13 cellular contexts compared by ENCODE assay signal in genomic region chr4:6938758-6939201, GRCh38. TPM values are rescaled to one million over a fixed set of nuclear protein-coding genes. Genes with fewer than 3 reads are reported as not detected.
DNase-seq lines count a peak whose midpoint lies in the region; ATAC-seq and TF ChIP-seq lines count a peak whose summit lies in the region.
"Had no signal": no experiment of that assay in that cellular context is flagged by ENCODE, and none has a peak within 500 bp of the region (broad histone marks: within the 10 kb centered on the region; RNA-seq: fewer than 3 reads in every experiment).

No MANE protein-coding gene starts in this region.

- H3K4me3 ChIP-seq in CD4-positive, CD25-positive, alpha-beta regulatory T cell (ENCODE audit: low read depth, low read length), result no peak overlapping the region
- no peak overlapping the region for H3K4me3 ChIP-seq in skeletal muscle tissue (ENCODE audit: low read length in 3 of 3)

- peaks cover 12% of the 10 kb centered on the region for H3K36me3 ChIP-seq in CD4-positive, CD25-positive, alpha-beta regulatory T cell (ENCODE audit: control insufficient read depth, insufficient read depth, low read length)
- no peaks in the 10 kb centered on the region for H3K36me3 ChIP-seq in skeletal muscle tissue (ENCODE audit: control insufficient read depth in 3 of 3, insufficient read depth in 3 of 3, low read length in 3 of 3)

- peaks cover 28 to 84% (median 61%) of the 10 kb centered on the region in 4 donors for H3K4me1 Mint-ChIP-seq in CD4-positive, CD25-positive, alpha-beta regulatory T cell
- peaks cover 66% of the 10 kb centered on the region for H3K4me1 Mint-ChIP-seq in activated B cell treated with CpG ODN at 0.5 μM for 24 hours

- POLR2A ChIA-PET in activated B cell treated with CpG ODN at 0.5 μM for 24 hours (lab: Charles Lee), result no interaction called here

- no peaks in the 10 kb centered on the region for H3K27me3 Mint-ChIP-seq in CD4-positive, CD25-positive, alpha-beta regulatory T cell
- H3K27me3 Mint-ChIP-seq in activated B cell treated with CpG ODN at 0.5 μM for 24 hours, result no peaks in the 10 kb centered on the region
- H3K27me3 Mint-ChIP-seq: activated naive CD8-positive, alpha-beta T cell treated with anti-CD3 and anti-CD28 coated beads, Interleukin-2, amount 10 ng/mL, durations not matched to agents 7 days and 5 days had no signal

- no peak for TF ChIP-seq CTCF in activated B cell treated with CpG ODN at 0.5 μM for 24 hours (IDR thresholded peaks at IDR 0.05)
- no peak for TF ChIP-seq CTCF in omental fat pad (IDR thresholded peaks at IDR 0.05)

- no peak for ATAC-seq in CD4-positive, CD25-positive, alpha-beta regulatory T cell (ENCODE audit: low read depth in 2 of 2)
- peak; percentile 22 for ATAC-seq in activated B cell treated with CpG ODN at 0.5 μM for 24 hours (ENCODE audit: low read depth)
- ATAC-seq in omental fat pad (ENCODE audit: low FRiP score), result no peak
- ATAC-seq: activated CD4-positive, CD25-positive, alpha-beta regulatory T cell treated with anti-CD3 and anti-CD28 coated beads, Interleukin-2, amount 50 U/mL, for 24 hours; Panc1 had no signal

- peaks cover 18% of the 10 kb centered on the region for H3K36me3 Mint-ChIP-seq in CD4-positive, CD25-positive, alpha-beta regulatory T cell
- peaks cover 8% of the 10 kb centered on the region for H3K36me3 Mint-ChIP-seq in activated B cell treated with CpG ODN at 0.5 μM for 24 hours (ENCODE audit: low read depth)

- intact Hi-C loops in activated B cell treated with CpG ODN at 0.5 μM for 24 hours (cut with micrococcal nuclease), result no loop called here

- peaks cover 56% of the 10 kb centered on the region for H3K4me1 ChIP-seq in CD4-positive, CD25-positive, alpha-beta regulatory T cell (ENCODE audit: control insufficient read depth, insufficient read depth, low read length, poor library complexity, severe bottlenecking)
- H3K4me1 ChIP-seq in skeletal muscle tissue (ENCODE audit: control insufficient read depth in 3 of 3, insufficient read depth in 3 of 3, low read length in 3 of 3), result peaks cover 13 to 48% (median 13%) of the 10 kb centered on the region in 3 donors

- CTCF ChIA-PET in activated B cell treated with CpG ODN at 0.5 μM for 24 hours (lab: Charles Lee), result no interaction called here

- no peaks in the 10 kb centered on the region for H3K9me3 ChIP-seq in CD4-positive, CD25-positive, alpha-beta regulatory T cell (ENCODE audit: control insufficient read depth in 2 of 2, low read length in 2 of 2)
- no peaks in the 10 kb centered on the region for H3K9me3 ChIP-seq in skeletal muscle tissue (ENCODE audit: control insufficient read depth in 3 of 3, low read length in 3 of 3)

- H3K9ac ChIP-seq in skeletal muscle tissue (ENCODE audit: low read depth in 1 of 3, low read length in 3 of 3), result no peak overlapping the region

- H3K9me3 Mint-ChIP-seq in CD4-positive, CD25-positive, alpha-beta regulatory T cell, result no peaks in the 10 kb centered on the region
- peaks cover 1% of the 10 kb centered on the region for H3K9me3 Mint-ChIP-seq in activated B cell treated with CpG ODN at 0.5 μM for 24 hours

- peak overlapping the region in 2 of 3 donors; percentile 29 to 89 for H3K27ac Mint-ChIP-seq in CD4-positive, CD25-positive, alpha-beta regulatory T cell
- no peak overlapping the region for H3K27ac Mint-ChIP-seq in activated B cell treated with CpG ODN at 0.5 μM for 24 hours

- H3K4me3 Mint-ChIP-seq in CD4-positive, CD25-positive, alpha-beta regulatory T cell, result peak overlapping the region in 1 of 4 donors; percentile 16
- no peak overlapping the region for H3K4me3 Mint-ChIP-seq in activated B cell treated with CpG ODN at 0.5 μM for 24 hours
- H3K4me3 Mint-ChIP-seq: activated naive CD8-positive, alpha-beta T cell treated with anti-CD3 and anti-CD28 coated beads, Interleukin-2, amount 10 ng/mL, durations not matched to agents 7 days and 5 days had no signal

- H3K27me3 ChIP-seq in CD4-positive, CD25-positive, alpha-beta regulatory T cell (ENCODE audit: control insufficient read depth, insufficient read depth, low read length), result no peaks in the 10 kb centered on the region
- no peaks in the 10 kb centered on the region for H3K27me3 ChIP-seq in skeletal muscle tissue (ENCODE audit: control insufficient read depth in 3 of 3, insufficient read depth in 3 of 3, low read length in 3 of 3)

- peak overlapping the region; percentile 73 for H3K27ac ChIP-seq in CD4-positive, CD25-positive, alpha-beta regulatory T cell (ENCODE audit: insufficient read depth, low read length, poor library complexity, severe bottlenecking)
- peak overlapping the region; percentile 68 for H3K27ac ChIP-seq in skeletal muscle tissue (ENCODE audit: low read depth, low read length)

- no peak for DNase-seq in CD4-positive, CD25-positive, alpha-beta regulatory T cell
- DNase-seq in activated B cell treated with CpG ODN at 0.5 μM for 24 hours (no peak), left kidney (ENCODE audit: low read depth, low spot score) (peak; percentile 67), omental fat pad (ENCODE audit: low spot score) (no peak), HK-2 (ENCODE audit: unreplicated experiment) (no peak), NCI-H2029 (lab: John Stamatoyannopoulos, UW) (no peak), NCI-H2107 (lab: John Stamatoyannopoulos, UW) (no peak)
- DNase-seq: activated naive CD8-positive, alpha-beta T cell treated with anti-CD3 and anti-CD28 coated beads, Interleukin-2, amount 10 ng/mL, durations not matched to agents 7 days and 5 days; NCI-H524 treated with DMSO at 0.1 percent for 48 hours; stimulated activated CD4-positive, alpha-beta T cell treated with anti-CD3 and anti-CD28 coated beads, Interleukin-4, amount 100 ng/mL, for 4 hours had no signal

RNA-seq across cellular contexts. Expression of gene TBC1D14, which starts 29.2 kb away (rescaled TPM):
- 67.7 TPM for total RNA-seq in CD4-positive, CD25-positive, alpha-beta regulatory T cell
- polyA plus RNA-seq in CD4-positive, CD25-positive, alpha-beta regulatory T cell, result 10 to 100 TPM; 46.6 to 63.0 (median 52.0) TPM
- total RNA-seq in activated B cell treated with CpG ODN at 0.5 μM for 24 hours, result 35.1 and 35.2 TPM in 2 replicates
- 40.2 TPM for total RNA-seq in skeletal muscle tissue
- 10 to 100 TPM; 38.0 to 58.2 (median 56.8) TPM for total RNA-seq in omental fat pad
